8 cellular contexts compared by ENCODE assay signal in the genomic region with DNA sequence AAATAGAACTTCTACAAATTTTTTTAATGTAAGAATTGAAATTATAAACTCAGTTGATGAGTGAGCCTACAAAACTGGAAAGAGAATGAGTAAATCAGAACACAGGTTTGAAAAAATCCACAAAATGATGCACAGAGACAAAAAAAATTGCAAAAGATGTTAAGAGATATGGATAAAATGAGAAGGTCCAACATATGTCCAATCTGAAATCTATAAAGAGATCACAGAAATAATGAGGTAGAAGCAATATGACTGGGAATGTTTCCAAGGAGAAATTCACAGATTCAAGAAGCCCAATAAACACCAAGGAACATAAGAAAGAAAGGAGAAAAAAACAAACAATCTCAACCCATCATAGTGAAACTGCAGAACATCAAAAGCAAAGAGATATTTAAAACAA.
"Had no signal": no experiment of that assay in that cellular context is flagged by ENCODE, and none has a peak within 500 bp of the region (broad histone marks: within the 10 kb centered on the region; RNA-seq: fewer than 3 reads in every experiment).

No MANE protein-coding gene starts in this region.

- FAIRE-seq: HepG2, HTR-8/SVneo had no signal

- ATAC-seq: HepG2, K562 had no signal

- H3K27ac ChIP-seq: HL-60, KMS-11 had no signal

- DNase-seq: IMR-90, KBM-7, KG1 had no signal

- H3K4me3 ChIP-seq: K562 had no signal
